In genomic region chr1:28235746-28236655, GRCh38 we compare ENCODE assay signal across 8 cellular contexts. TPM values are rescaled to one million over a fixed set of nuclear protein-coding genes. Genes with fewer than 3 reads are reported as not detected.
DNase-seq lines count a peak whose midpoint lies in the region; ATAC-seq and TF ChIP-seq lines count a peak whose summit lies in the region.

TSS of gene ATP5IF1 (plus strand) at chr1:28236124. CDS start at chr1:28236184, 60 bp downstream.

- peaks cover 8 to 30% (median 13%) of the 10 kb centered on the region in 4 donors for H3K4me1 Mint-ChIP-seq in CD4-positive, alpha-beta memory T cell
- H3K4me1 Mint-ChIP-seq in activated CD4-positive, alpha-beta memory T cell treated with anti-CD3 and anti-CD28 coated beads for 36 hours (ENCODE audit: low read depth) = peaks cover 19% of the 10 kb centered on the region

- POLR2A ChIA-PET in CD4-positive, alpha-beta memory T cell (lab: Charles Lee; ENCODE audit: partially characterized antibody) = interaction anchor here (0.5 to 8.5 kb wide), 19 partner anchors 10 to 1482 kb away, joined by 3 to 197 read pairs (median 4); partner anchors contain the start of genes EYA3, MED18, PPP1R8 and RNU11
- POLR2A ChIA-PET in activated CD4-positive, alpha-beta memory T cell treated with anti-CD3 and anti-CD28 coated beads for 36 hours (lab: Charles Lee) = interaction anchor here (0.6 to 3.7 kb wide), 10 partner anchors 9 to 413 kb away, joined by 3 to 34 read pairs (median 5); partner anchors contain the start of genes MED18, RCC1 and SESN2

- peak within 1 kb of the TSS in 1 of 7 donors; percentile 18 for H3K27ac Mint-ChIP-seq in CD4-positive, alpha-beta memory T cell
- H3K27ac Mint-ChIP-seq in activated CD4-positive, alpha-beta memory T cell treated with anti-CD3 and anti-CD28 coated beads for 36 hours = no peak within 1 kb of the TSS

- peak within 1 kb of the TSS; percentile 86 for H3K27ac ChIP-seq in CD4-positive, alpha-beta memory T cell (ENCODE audit: low read depth, low read length)

- H3K9me3 ChIP-seq in CD4-positive, alpha-beta memory T cell (ENCODE audit: control insufficient read depth in 1 of 2, low read length in 2 of 2) = no peaks in the 10 kb centered on the region

- peak; percentile 92 to 97 (median 95) for DNase-seq in CD4-positive, alpha-beta memory T cell
- DNase-seq in HK-2 (ENCODE audit: unreplicated experiment) (peak; percentile 98), NCI-H82 treated with DMSO at 0.1 percent for 48 hours (lab: John Stamatoyannopoulos, UW; ENCODE audit: unreplicated experiment) (peak; percentile 98), ecto neural progenitor cell (ENCODE audit: low spot score) (peak; percentile 96), lower leg skin (ENCODE audit: low spot score in 2 of 2) (peak; percentile 98 to 99)
- peak; percentile 97 for DNase-seq in activated CD4-positive, alpha-beta memory T cell treated with anti-CD3 and anti-CD28 coated beads for 36 hours
- peak; percentile 87 to 95 for DNase-seq in stimulated activated CD4-positive, alpha-beta T cell treated with anti-CD3 and anti-CD28 coated beads, Interleukin-4, amount 100 ng/mL, for 48 hours (ENCODE audit: low read depth in 2 of 2)

- CTCF ChIA-PET in CD4-positive, alpha-beta memory T cell (lab: Charles Lee; ENCODE audit: partially characterized antibody) = interaction anchor here (0.9 to 6.6 kb wide), 6 partner anchors 7 to 147 kb away, joined by 3 to 67 read pairs (median 4); no protein-coding TSS in a partner anchor
- CTCF ChIA-PET in activated CD4-positive, alpha-beta memory T cell treated with anti-CD3 and anti-CD28 coated beads for 36 hours (lab: Charles Lee) = interaction anchor here (0.8 to 3.2 kb wide), 7 partner anchors 12 to 574 kb away, joined by 3 to 27 read pairs (median 3); partner anchors contain the start of gene EYA3

- H3K36me3 ChIP-seq in CD4-positive, alpha-beta memory T cell (ENCODE audit: insufficient read depth, low read length) = peaks cover 6% of the 10 kb centered on the region

- no peaks in the 10 kb centered on the region for H3K27me3 ChIP-seq in CD4-positive, alpha-beta memory T cell (ENCODE audit: insufficient read depth, low read length)

- peak in 1 of 2 donors; percentile 12 for TF ChIP-seq POLR2A in lower leg skin (IDR thresholded peaks at IDR 0.05)

- ATAC-seq in GM19455 (IDR thresholded peaks at IDR 0.05; ENCODE audit: unreplicated experiment) = peak; percentile 88

- no peak for TF ChIP-seq CTCF in lower leg skin (IDR thresholded peaks at IDR 0.05)

- intact Hi-C loops in CD4-positive, alpha-beta memory T cell (cut with micrococcal nuclease) = loop anchor here (1.0 kb wide), 1 partner anchor 10 kb away; no protein-coding TSS in a partner anchor
- intact Hi-C loops in activated CD4-positive, alpha-beta memory T cell treated with anti-CD3 and anti-CD28 coated beads for 36 hours (cut with micrococcal nuclease) = loop anchor here (1.0 kb wide), 1 partner anchor 10 kb away; no protein-coding TSS in a partner anchor
- intact Hi-C loops in lower leg skin (cut with DNase I; ENCODE audit: low total_unique reads) = no loop called here

- H3K36me3 Mint-ChIP-seq in CD4-positive, alpha-beta memory T cell = peaks cover 4 to 13% of the 10 kb centered on the region in 2 donors
- H3K36me3 Mint-ChIP-seq in activated CD4-positive, alpha-beta memory T cell treated with anti-CD3 and anti-CD28 coated beads for 36 hours = peaks cover 4% of the 10 kb centered on the region

- no peaks in the 10 kb centered on the region for H3K9me3 Mint-ChIP-seq in CD4-positive, alpha-beta memory T cell
- H3K9me3 Mint-ChIP-seq in activated CD4-positive, alpha-beta memory T cell treated with anti-CD3 and anti-CD28 coated beads for 36 hours = no peaks in the 10 kb centered on the region

- peak within 1 kb of the TSS in 2 of 8 donors; percentile 35 to 57 for H3K4me3 Mint-ChIP-seq in CD4-positive, alpha-beta memory T cell
- no peak within 1 kb of the TSS for H3K4me3 Mint-ChIP-seq in activated CD4-positive, alpha-beta memory T cell treated with anti-CD3 and anti-CD28 coated beads for 36 hours

- H3K4me1 ChIP-seq in CD4-positive, alpha-beta memory T cell (ENCODE audit: insufficient read depth, low read length) = peaks cover 56% of the 10 kb centered on the region

- peak within 1 kb of the TSS; percentile 82 to 97 for H3K4me3 ChIP-seq in CD4-positive, alpha-beta memory T cell (ENCODE audit: low read length in 2 of 2)
- H3K4me3 ChIP-seq in lower leg skin (ENCODE audit: low read depth, poor library complexity, severe bottlenecking) = peak within 1 kb of the TSS; percentile 86

- 0 to 1% methylated on average over 57 to 60 of the region's 61 CpGs for WGBS in lower leg skin, 2 donors

- H3K27me3 Mint-ChIP-seq in CD4-positive, alpha-beta memory T cell = no peaks in the 10 kb centered on the region
- no peaks in the 10 kb centered on the region for H3K27me3 Mint-ChIP-seq in activated CD4-positive, alpha-beta memory T cell treated with anti-CD3 and anti-CD28 coated beads for 36 hours

RNA-seq across cellular contexts. Expression of gene ATP5IF1, which starts in this region (rescaled TPM):
- 100 to 1,000 TPM; 111 TPM for total RNA-seq in CD4-positive, alpha-beta memory T cell
- polyA plus RNA-seq in CD4-positive, alpha-beta memory T cell = 100 to 1,000 TPM; 383 to 743 TPM
- total RNA-seq in activated CD4-positive, alpha-beta memory T cell treated with anti-CD3 and anti-CD28 coated beads for 36 hours = 100 to 1,000 TPM; 174 to 181 TPM
- total RNA-seq in lower leg skin = 100 to 1,000 TPM; 125 to 326 (median 247) TPM

Comparison
In these comparisons a context has a peak if more than half of its experiments do, and no peak if none do; other contexts are left out.
1. Peak in every context shown above with its lines: DNase-seq, ATAC-seq, H3K4me3 ChIP-seq and H3K27ac ChIP-seq.